In genomic region chr22:41417622-41418390, GRCh38 we compare ENCODE assay signal across 1 cellular context.
TF ChIP-seq lines count a peak whose summit lies in the region.

No MANE protein-coding gene starts in this region.

TF ChIP-seq in IMR-90, 13 proteins besides CTCF, POLR2A, EP300 and RAD21:
- TF ChIP-seq MAZ (IDR thresholded peaks at IDR 0.05; ENCODE audit: borderline replicate concordance, low read depth, low read length) = no peak
